ENCODE assay signal across 1 cellular context in the genomic region with DNA sequence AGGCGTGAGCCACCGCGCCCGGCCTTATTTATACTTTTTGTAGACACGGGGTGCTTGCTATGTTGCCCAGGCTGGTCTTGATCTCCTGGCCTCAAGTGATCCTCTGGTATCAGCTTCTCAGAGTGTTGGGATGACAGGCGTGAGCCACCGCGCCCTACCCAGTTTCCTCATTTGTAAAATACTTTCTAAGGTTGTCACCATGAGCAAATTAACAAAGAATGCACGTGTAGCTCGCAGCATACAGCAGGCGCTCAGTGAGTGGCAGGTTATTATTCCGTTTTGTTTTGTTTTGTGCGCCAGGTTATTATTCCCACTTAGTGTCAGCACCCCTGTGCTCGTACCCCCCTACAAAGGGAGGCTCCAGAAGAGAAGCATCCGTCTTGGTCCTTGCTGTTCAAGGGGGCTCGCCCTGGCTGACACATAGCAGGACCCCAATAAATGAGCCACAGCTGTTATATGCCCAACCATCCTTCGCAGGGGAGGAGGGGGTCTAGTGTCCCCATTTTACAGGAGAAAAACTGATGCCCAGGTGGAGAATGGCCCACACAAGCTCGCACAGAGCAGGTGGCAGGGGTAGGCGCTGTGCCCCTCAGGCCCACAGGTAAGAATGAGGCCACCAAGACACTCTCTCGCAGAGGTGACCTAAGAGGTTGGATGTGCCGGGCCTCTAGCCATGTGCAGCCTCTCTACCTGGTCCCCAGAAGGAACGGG.
TF ChIP-seq lines count a peak whose summit lies in the region.

No MANE protein-coding gene starts in this region.

TF ChIP-seq in HepG2, 621 proteins besides CTCF, POLR2A, EP300 and RAD21 (continued from another document):
- no peak for TF ChIP-seq GTF3A (CRISPR knock-in tag; conservative IDR thresholded peaks at IDR 0.05)
- TF ChIP-seq, protein P1, sequence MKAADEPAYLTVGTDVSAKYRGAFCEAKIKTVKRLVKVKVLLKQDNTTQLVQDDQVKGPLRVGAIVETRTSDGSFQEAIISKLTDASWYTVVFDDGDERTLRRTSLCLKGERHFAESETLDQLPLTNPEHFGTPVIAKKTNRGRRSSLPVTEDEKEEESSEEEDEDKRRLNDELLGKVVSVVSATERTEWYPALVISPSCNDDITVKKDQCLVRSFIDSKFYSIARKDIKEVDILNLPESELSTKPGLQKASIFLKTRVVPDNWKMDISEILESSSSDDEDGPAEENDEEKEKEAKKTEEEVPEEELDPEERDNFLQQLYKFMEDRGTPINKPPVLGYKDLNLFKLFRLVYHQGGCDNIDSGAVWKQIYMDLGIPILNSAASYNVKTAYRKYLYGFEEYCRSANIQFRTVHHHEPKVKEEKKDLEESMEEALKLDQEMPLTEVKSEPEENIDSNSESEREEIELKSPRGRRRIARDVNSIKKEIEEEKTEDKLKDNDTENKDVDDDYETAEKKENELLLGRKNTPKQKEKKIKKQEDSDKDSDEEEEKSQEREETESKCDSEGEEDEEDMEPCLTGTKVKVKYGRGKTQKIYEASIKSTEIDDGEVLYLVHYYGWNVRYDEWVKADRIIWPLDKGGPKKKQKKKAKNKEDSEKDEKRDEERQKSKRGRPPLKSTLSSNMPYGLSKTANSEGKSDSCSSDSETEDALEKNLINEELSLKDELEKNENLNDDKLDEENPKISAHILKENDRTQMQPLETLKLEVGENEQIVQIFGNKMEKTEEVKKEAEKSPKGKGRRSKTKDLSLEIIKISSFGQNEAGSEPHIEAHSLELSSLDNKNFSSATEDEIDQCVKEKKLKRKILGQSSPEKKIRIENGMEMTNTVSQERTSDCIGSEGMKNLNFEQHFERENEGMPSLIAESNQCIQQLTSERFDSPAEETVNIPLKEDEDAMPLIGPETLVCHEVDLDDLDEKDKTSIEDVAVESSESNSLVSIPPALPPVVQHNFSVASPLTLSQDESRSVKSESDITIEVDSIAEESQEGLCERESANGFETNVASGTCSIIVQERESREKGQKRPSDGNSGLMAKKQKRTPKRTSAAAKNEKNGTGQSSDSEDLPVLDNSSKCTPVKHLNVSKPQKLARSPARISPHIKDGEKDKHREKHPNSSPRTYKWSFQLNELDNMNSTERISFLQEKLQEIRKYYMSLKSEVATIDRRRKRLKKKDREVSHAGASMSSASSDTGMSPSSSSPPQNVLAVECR (CRISPR knock-in tag; IDR thresholded peaks at IDR 0.05; ENCODE audit: borderline replicate concordance), result no peak
- TF ChIP-seq, protein P2, sequence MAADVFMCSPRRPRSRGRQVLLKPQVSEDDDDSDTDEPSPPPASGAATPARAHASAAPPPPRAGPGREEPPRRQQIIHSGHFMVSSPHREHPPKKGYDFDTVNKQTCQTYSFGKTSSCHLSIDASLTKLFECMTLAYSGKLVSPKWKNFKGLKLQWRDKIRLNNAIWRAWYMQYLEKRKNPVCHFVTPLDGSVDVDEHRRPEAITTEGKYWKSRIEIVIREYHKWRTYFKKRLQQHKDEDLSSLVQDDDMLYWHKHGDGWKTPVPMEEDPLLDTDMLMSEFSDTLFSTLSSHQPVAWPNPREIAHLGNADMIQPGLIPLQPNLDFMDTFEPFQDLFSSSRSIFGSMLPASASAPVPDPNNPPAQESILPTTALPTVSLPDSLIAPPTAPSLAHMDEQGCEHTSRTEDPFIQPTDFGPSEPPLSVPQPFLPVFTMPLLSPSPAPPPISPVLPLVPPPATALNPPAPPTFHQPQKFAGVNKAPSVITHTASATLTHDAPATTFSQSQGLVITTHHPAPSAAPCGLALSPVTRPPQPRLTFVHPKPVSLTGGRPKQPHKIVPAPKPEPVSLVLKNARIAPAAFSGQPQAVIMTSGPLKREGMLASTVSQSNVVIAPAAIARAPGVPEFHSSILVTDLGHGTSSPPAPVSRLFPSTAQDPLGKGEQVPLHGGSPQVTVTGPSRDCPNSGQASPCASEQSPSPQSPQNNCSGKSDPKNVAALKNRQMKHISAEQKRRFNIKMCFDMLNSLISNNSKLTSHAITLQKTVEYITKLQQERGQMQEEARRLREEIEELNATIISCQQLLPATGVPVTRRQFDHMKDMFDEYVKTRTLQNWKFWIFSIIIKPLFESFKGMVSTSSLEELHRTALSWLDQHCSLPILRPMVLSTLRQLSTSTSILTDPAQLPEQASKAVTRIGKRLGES (CRISPR knock-in tag; IDR thresholded peaks at IDR 0.05; ENCODE audit: borderline replicate concordance), result no peak
- TF ChIP-seq ZNF841 (CRISPR knock-in tag; IDR thresholded peaks at IDR 0.05; ENCODE audit: borderline replicate concordance), result no peak
- no peak for TF ChIP-seq TCF7 (IDR thresholded peaks at IDR 0.05; ENCODE audit: low read depth)
- TF ChIP-seq MBD4 (IDR thresholded peaks at IDR 0.05; ENCODE audit: borderline replicate concordance, low read length), result no peak
- TF ChIP-seq, protein P3, sequence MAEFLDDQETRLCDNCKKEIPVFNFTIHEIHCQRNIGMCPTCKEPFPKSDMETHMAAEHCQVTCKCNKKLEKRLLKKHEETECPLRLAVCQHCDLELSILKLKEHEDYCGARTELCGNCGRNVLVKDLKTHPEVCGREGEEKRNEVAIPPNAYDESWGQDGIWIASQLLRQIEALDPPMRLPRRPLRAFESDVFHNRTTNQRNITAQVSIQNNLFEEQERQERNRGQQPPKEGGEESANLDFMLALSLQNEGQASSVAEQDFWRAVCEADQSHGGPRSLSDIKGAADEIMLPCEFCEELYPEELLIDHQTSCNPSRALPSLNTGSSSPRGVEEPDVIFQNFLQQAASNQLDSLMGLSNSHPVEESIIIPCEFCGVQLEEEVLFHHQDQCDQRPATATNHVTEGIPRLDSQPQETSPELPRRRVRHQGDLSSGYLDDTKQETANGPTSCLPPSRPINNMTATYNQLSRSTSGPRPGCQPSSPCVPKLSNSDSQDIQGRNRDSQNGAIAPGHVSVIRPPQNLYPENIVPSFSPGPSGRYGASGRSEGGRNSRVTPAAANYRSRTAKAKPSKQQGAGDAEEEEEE (CRISPR knock-in tag; IDR thresholded peaks at IDR 0.05; ENCODE audit: borderline replicate concordance), result no peak
- no peak for TF ChIP-seq ZNF577 (CRISPR knock-in tag; IDR thresholded peaks at IDR 0.05; ENCODE audit: borderline replicate concordance, low read depth)
- TF ChIP-seq U2AF2 (IDR thresholded peaks at IDR 0.05; ENCODE audit: low read depth, low read length), result no peak
- no peak for TF ChIP-seq HDAC6 (IDR thresholded peaks at IDR 0.05; ENCODE audit: low read depth, low read length)
- no peak for TF ChIP-seq ZNF256 (CRISPR knock-in tag; conservative IDR thresholded peaks at IDR 0.05)
- no peak for TF ChIP-seq NFIC (IDR thresholded peaks at IDR 0.05; ENCODE audit: low read length)
- 0 out of 2 replicates have a peak, but pooled peaks have one; percentile 30 for TF ChIP-seq GFI1 (CRISPR knock-in tag; IDR thresholded peaks at IDR 0.05; ENCODE audit: borderline replicate concordance)
- 0 out of 2 replicates have a peak, but pooled peaks have one; percentile 37 for TF ChIP-seq ZNF441 (CRISPR knock-in tag; IDR thresholded peaks at IDR 0.05; ENCODE audit: borderline replicate concordance)
- TF ChIP-seq ZNF790 (CRISPR knock-in tag; IDR thresholded peaks at IDR 0.05; ENCODE audit: borderline replicate concordance), result no peak
- TF ChIP-seq ARHGAP35 (CRISPR knock-in tag; IDR thresholded peaks at IDR 0.05; ENCODE audit: borderline replicate concordance), result no peak
- TF ChIP-seq, protein P4, sequence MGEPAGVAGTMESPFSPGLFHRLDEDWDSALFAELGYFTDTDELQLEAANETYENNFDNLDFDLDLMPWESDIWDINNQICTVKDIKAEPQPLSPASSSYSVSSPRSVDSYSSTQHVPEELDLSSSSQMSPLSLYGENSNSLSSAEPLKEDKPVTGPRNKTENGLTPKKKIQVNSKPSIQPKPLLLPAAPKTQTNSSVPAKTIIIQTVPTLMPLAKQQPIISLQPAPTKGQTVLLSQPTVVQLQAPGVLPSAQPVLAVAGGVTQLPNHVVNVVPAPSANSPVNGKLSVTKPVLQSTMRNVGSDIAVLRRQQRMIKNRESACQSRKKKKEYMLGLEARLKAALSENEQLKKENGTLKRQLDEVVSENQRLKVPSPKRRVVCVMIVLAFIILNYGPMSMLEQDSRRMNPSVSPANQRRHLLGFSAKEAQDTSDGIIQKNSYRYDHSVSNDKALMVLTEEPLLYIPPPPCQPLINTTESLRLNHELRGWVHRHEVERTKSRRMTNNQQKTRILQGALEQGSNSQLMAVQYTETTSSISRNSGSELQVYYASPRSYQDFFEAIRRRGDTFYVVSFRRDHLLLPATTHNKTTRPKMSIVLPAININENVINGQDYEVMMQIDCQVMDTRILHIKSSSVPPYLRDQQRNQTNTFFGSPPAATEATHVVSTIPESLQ (CRISPR knock-in tag; conservative IDR thresholded peaks at IDR 0.05), result no peak
- TF ChIP-seq ELF4 (CRISPR knock-in tag; IDR thresholded peaks at IDR 0.05; ENCODE audit: borderline replicate concordance), result no peak
- no peak for TF ChIP-seq HMGA1 (CRISPR knock-in tag; conservative IDR thresholded peaks at IDR 0.05)
- TF ChIP-seq ZNF496 (CRISPR knock-in tag; IDR thresholded peaks at IDR 0.05; ENCODE audit: insufficient replicate concordance), result no peak
- no peak for TF ChIP-seq GLI4 (CRISPR knock-in tag; IDR thresholded peaks at IDR 0.05; ENCODE audit: borderline replicate concordance)
- TF ChIP-seq KDM1A (CRISPR knock-in tag; IDR thresholded peaks at IDR 0.05), result peak; percentile 72; the same call in 1 of the 2 replicates
- no peak for TF ChIP-seq TCF7L2 (IDR thresholded peaks at IDR 0.05; ENCODE audit: low read depth, low read length)
- TF ChIP-seq HDAC1 (CRISPR knock-in tag; IDR thresholded peaks at IDR 0.05), result 0 out of 2 replicates have a peak, but pooled peaks have one; percentile 20
- no peak for TF ChIP-seq IKZF4 (CRISPR knock-in tag; IDR thresholded peaks at IDR 0.05; ENCODE audit: borderline replicate concordance, low read depth, not compliant biosample characterization)
- no peak for TF ChIP-seq ZFP36L2 (CRISPR knock-in tag; IDR thresholded peaks at IDR 0.05)
